ENCODE assay signal across 8 cellular contexts in the genomic region with DNA sequence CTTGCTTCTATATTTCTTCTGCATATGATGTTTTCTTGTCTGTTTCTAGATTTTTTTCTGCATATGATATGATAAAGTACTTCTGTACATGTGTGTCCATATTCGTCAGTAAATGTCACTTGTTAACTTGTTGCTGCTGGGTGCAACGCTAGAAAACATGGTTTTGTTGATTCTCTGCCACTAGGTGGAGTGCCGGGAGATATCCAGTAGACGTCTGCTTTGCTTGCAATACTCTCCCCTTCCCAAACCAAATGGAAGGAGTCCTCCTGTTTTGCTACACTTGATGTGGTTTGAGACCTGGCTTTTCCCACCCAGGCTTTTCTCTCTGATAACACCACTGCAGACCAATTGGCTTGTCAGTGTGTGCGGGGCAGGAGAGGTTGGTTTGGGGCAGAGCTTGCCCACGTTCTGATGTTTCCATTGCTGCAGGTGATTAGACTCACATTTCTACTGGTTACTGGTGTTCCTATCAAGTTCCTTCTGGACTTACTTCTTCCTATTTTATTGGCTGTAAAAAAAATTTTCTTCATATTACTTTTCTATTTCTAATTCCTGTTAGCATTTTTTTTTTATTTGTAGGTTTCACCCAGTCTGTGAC.
DNase-seq lines count a peak whose midpoint lies in the region; ATAC-seq and TF ChIP-seq lines count a peak whose summit lies in the region.

No MANE protein-coding gene starts in this region.

- no peaks in the 10 kb centered on the region for H3K79me2 ChIP-seq in GM23248 (ENCODE audit: insufficient read depth)

- DNase-seq in CD14-positive monocyte (ENCODE audit: low spot score) (no peak), GM23248 (peak; percentile 5), NCI-H524 (lab: John Stamatoyannopoulos, UW) (peak; percentile 53 to 72), myocyte (ENCODE audit: low read depth) (peak; percentile 30), omental fat pad (ENCODE audit: low spot score) (no peak), germinal center (ENCODE audit: low spot score) (no peak)

- H3K9me2 ChIP-seq in GM23248 (ENCODE audit: insufficient read depth): no peaks in the 10 kb centered on the region

- no peaks in the 10 kb centered on the region for H3K36me3 ChIP-seq in GM23248 (ENCODE audit: low read depth)

- in situ Hi-C loops in GM23248 (cut with MboI): no loop called here

- intact Hi-C loops in CD14-positive monocyte (cut with micrococcal nuclease): no loop called here

- peak; percentile 15 for TF ChIP-seq CTCF in CD14-positive monocyte (IDR thresholded peaks at IDR 0.05)
- peak; percentile 45 to 71 for TF ChIP-seq CTCF in brain (conservative IDR thresholded peaks at IDR 0.05)
- no peak for TF ChIP-seq CTCF in omental fat pad (IDR thresholded peaks at IDR 0.05)

- no peak overlapping the region for H3K9ac ChIP-seq in GM23248

- no peak overlapping the region for H3K4me3 Mint-ChIP-seq in CD14-positive monocyte
- H3K4me3 Mint-ChIP-seq in brain: no peak overlapping the region

- ATAC-seq in omental fat pad (ENCODE audit: low FRiP score): no peak
- no peak for ATAC-seq in GM19324 (IDR thresholded peaks at IDR 0.05; ENCODE audit: low FRiP score, unreplicated experiment)

- no peaks in the 10 kb centered on the region for H3K4me1 Mint-ChIP-seq in CD14-positive monocyte
- H3K4me1 Mint-ChIP-seq in brain: peaks cover 9% of the 10 kb centered on the region

- no peak overlapping the region for H2AFZ ChIP-seq in GM23248

- 1 to 2% methylated on average over 6 of the region's 6 CpGs for WGBS in GM23248 (ENCODE audit: low coverage in 1 of 2, low lambda C conversion rate in 2 of 2, missing lambda C conversion rate in 2 of 2), 2 experiments

- H3K4me3 ChIP-seq in GM23248: no peak overlapping the region

- no peaks in the 10 kb centered on the region for H3K4me1 ChIP-seq in GM23248 (ENCODE audit: insufficient read depth)

- no peaks in the 10 kb centered on the region for H4K20me1 ChIP-seq in GM23248 (ENCODE audit: insufficient read depth)

- H3K27ac ChIP-seq in GM23248: no peak overlapping the region

- no peaks in the 10 kb centered on the region for H3F3A ChIP-seq in GM23248 (ENCODE audit: insufficient read depth)

- H3K9me3 Mint-ChIP-seq in CD14-positive monocyte (peaks cover 0 to 4% (median 0%) of the 10 kb centered on the region in 7 donors), brain (peaks cover 0 to 6% (median 3%) of the 10 kb centered on the region in 5 experiments)

- H3K27me3 ChIP-seq in GM23248 (replicated peaks; ENCODE audit: insufficient read depth): no peaks in the 10 kb centered on the region

- H3K36me3 Mint-ChIP-seq in CD14-positive monocyte (no peaks in the 10 kb centered on the region), brain (no peaks in the 10 kb centered on the region)

- peaks cover 4% of the 10 kb centered on the region for H3K9me3 ChIP-seq in GM23248 (ENCODE audit: low read depth)

- H3K27ac Mint-ChIP-seq in CD14-positive monocyte: no peak overlapping the region
- no peak overlapping the region for H3K27ac Mint-ChIP-seq in brain

- no peak overlapping the region for H3K4me2 ChIP-seq in GM23248 (ENCODE audit: unreplicated experiment)

- H3K27me3 Mint-ChIP-seq in CD14-positive monocyte (ENCODE audit: low read depth in 3 of 3) (no peaks in the 10 kb centered on the region), brain (no peaks in the 10 kb centered on the region)

Comparison
In these comparisons a context has a peak if more than half of its experiments do, and no peak if none do; other contexts are left out.
1. DNase-seq: peak in GM23248 (single experiment), NCI-H524 (2 of 2) and myocyte (single experiment); none in CD14-positive monocyte (single experiment), omental fat pad (single experiment) and germinal center (single experiment).
2. CTCF ChIP-seq: peak in CD14-positive monocyte (single experiment) and brain (2 of 2); none in omental fat pad (0 of 3).